ENCODE assay signal across 10 cellular contexts in genomic region chr16:56426585-56426984, GRCh38. TPM values are rescaled to one million over a fixed set of nuclear protein-coding genes. Genes with fewer than 3 reads are reported as not detected.
DNase-seq lines count a peak whose midpoint lies in the region; ATAC-seq, FAIRE-seq and TF ChIP-seq lines count a peak whose summit lies in the region.
"Had no signal": no experiment of that assay in that cellular context is flagged by ENCODE, and none has a peak within 500 bp of the region (broad histone marks: within the 10 kb centered on the region; RNA-seq: fewer than 3 reads in every experiment).

No MANE protein-coding gene starts in this region.

- no peak for DNase-seq in activated CD8-positive, alpha-beta memory T cell treated with anti-CD3 and anti-CD28 coated beads, Interleukin-2, amount 10 ng/mL, durations not matched to agents 7 days and 5 days
- no peak for DNase-seq in activated CD8-positive, alpha-beta memory T cell treated with anti-CD3 and anti-CD28 coated beads, Interleukin-2, amount 50 U/mL, for 48 hours
- DNase-seq in activated CD4-positive, alpha-beta memory T cell treated with anti-CD3 and anti-CD28 coated beads for 36 hours: no peak
- DNase-seq in fibroblast of mammary gland (ENCODE audit: low read depth) (peak; percentile 2), small intestine (peak; percentile 25), SJCRH30 (no peak), putamen (ENCODE audit: low spot score) (no peak)
- DNase-seq: NCI-H2107 had no signal

- H3K27me3 ChIP-seq in small intestine (ENCODE audit: control insufficient read depth in 2 of 2, insufficient read depth in 2 of 2, low read length in 2 of 2) (no peaks in the 10 kb centered on the region), SJCRH30 (no peaks in the 10 kb centered on the region)
- H3K27me3 ChIP-seq: hepatocyte had no signal

- CTCF ChIA-PET in activated CD8-positive, alpha-beta memory T cell treated with anti-CD3 and anti-CD28 coated beads, Interleukin-2, amount 10 ng/mL, durations not matched to agents 7 days and 5 days (lab: Charles Lee): interaction anchor here (1.0 to 1.5 kb wide), 2 partner anchors 21 to 71 kb away, joined by 3 to 4 read pairs; no protein-coding TSS in a partner anchor
- CTCF ChIA-PET in activated CD4-positive, alpha-beta memory T cell treated with anti-CD3 and anti-CD28 coated beads for 36 hours (lab: Charles Lee): interaction anchor here (0.8 to 1.5 kb wide), 3 partner anchors 22 to 70 kb away, joined by 3 read pairs; partner anchors contain the start of genes NUDT21 and OGFOD1

- H3K4me3 ChIP-seq in fibroblast of mammary gland (ENCODE audit: control insufficient read depth, low read depth, low read length) (no peak overlapping the region), small intestine (ENCODE audit: low read depth in 1 of 2, low read length in 2 of 2) (no peak overlapping the region), SJCRH30 (no peak overlapping the region)
- H3K4me3 ChIP-seq: hepatocyte had no signal

- TF ChIP-seq CTCF in fibroblast of mammary gland (conservative IDR thresholded peaks at IDR 0.05; ENCODE audit: control insufficient read depth, insufficient read depth, low read depth, low read length): no peak

- no peak for FAIRE-seq in small intestine (lab: Jason Lieb, UNC)

- H3K27me3 Mint-ChIP-seq in activated CD8-positive, alpha-beta memory T cell treated with anti-CD3 and anti-CD28 coated beads, Interleukin-2, amount 10 ng/mL, durations not matched to agents 7 days and 5 days: no peaks in the 10 kb centered on the region
- no peaks in the 10 kb centered on the region for H3K27me3 Mint-ChIP-seq in activated CD4-positive, alpha-beta memory T cell treated with anti-CD3 and anti-CD28 coated beads for 36 hours

- H3K27ac Mint-ChIP-seq in activated CD8-positive, alpha-beta memory T cell treated with anti-CD3 and anti-CD28 coated beads, Interleukin-2, amount 10 ng/mL, durations not matched to agents 7 days and 5 days: no peak overlapping the region
- H3K27ac Mint-ChIP-seq in activated CD4-positive, alpha-beta memory T cell treated with anti-CD3 and anti-CD28 coated beads for 36 hours: no peak overlapping the region

- peaks cover 22% of the 10 kb centered on the region for H3K36me3 Mint-ChIP-seq in activated CD8-positive, alpha-beta memory T cell treated with anti-CD3 and anti-CD28 coated beads, Interleukin-2, amount 10 ng/mL, durations not matched to agents 7 days and 5 days
- H3K36me3 Mint-ChIP-seq in activated CD4-positive, alpha-beta memory T cell treated with anti-CD3 and anti-CD28 coated beads for 36 hours: peaks cover 11% of the 10 kb centered on the region

- H3K27ac ChIP-seq in small intestine (ENCODE audit: low read depth in 1 of 2, low read length in 1 of 2) (no peak overlapping the region), SJCRH30 (no peak overlapping the region)

- no peaks in the 10 kb centered on the region for H3K9me3 Mint-ChIP-seq in activated CD8-positive, alpha-beta memory T cell treated with anti-CD3 and anti-CD28 coated beads, Interleukin-2, amount 10 ng/mL, durations not matched to agents 7 days and 5 days (ENCODE audit: low read depth)
- no peaks in the 10 kb centered on the region for H3K9me3 Mint-ChIP-seq in activated CD4-positive, alpha-beta memory T cell treated with anti-CD3 and anti-CD28 coated beads for 36 hours

- H3K36me3 ChIP-seq in small intestine (ENCODE audit: control insufficient read depth in 2 of 2, insufficient read depth in 2 of 2, low read length in 2 of 2) (no peaks in the 10 kb centered on the region), SJCRH30 (peaks cover 20% of the 10 kb centered on the region)

- peaks cover 6 to 14% of the 10 kb centered on the region in 2 donors for H3K4me1 ChIP-seq in small intestine (ENCODE audit: control insufficient read depth in 2 of 2, insufficient read depth in 1 of 2, low read depth in 1 of 2, low read length in 1 of 2)
- H3K4me1 ChIP-seq in SJCRH30: peaks cover 14% of the 10 kb centered on the region

- POLR2A ChIA-PET in activated CD4-positive, alpha-beta memory T cell treated with anti-CD3 and anti-CD28 coated beads for 36 hours (lab: Charles Lee): interaction anchor here (0.8 to 2.3 kb wide), 2 partner anchors 21 to 25 kb away, joined by 3 to 11 read pairs; partner anchors contain the start of genes NUDT21 and OGFOD1

- H3K9me3 ChIP-seq in small intestine (ENCODE audit: control insufficient read depth, low read depth): no peaks in the 10 kb centered on the region
- H3K9me3 ChIP-seq in SJCRH30 (replicated peaks): no peaks in the 10 kb centered on the region

- ATAC-seq in activated CD8-positive, alpha-beta memory T cell treated with anti-CD3 and anti-CD28 coated beads, Interleukin-2, amount 10 ng/mL, durations not matched to agents 7 days and 5 days: no peak
- ATAC-seq in GM21390 (IDR thresholded peaks at IDR 0.05; ENCODE audit: unreplicated experiment): no peak

- 59 to 82% (median 71%) methylated on average over 4 of the region's 4 CpGs for WGBS in small intestine, 3 donors

- H3K4me1 Mint-ChIP-seq in activated CD8-positive, alpha-beta memory T cell treated with anti-CD3 and anti-CD28 coated beads, Interleukin-2, amount 10 ng/mL, durations not matched to agents 7 days and 5 days: peaks cover 47% of the 10 kb centered on the region
- peaks cover 51% of the 10 kb centered on the region for H3K4me1 Mint-ChIP-seq in activated CD4-positive, alpha-beta memory T cell treated with anti-CD3 and anti-CD28 coated beads for 36 hours (ENCODE audit: low read depth)

- intact Hi-C loops in activated CD4-positive, alpha-beta memory T cell treated with anti-CD3 and anti-CD28 coated beads for 36 hours (cut with micrococcal nuclease): no loop called here

- H3K4me3 Mint-ChIP-seq in activated CD8-positive, alpha-beta memory T cell treated with anti-CD3 and anti-CD28 coated beads, Interleukin-2, amount 10 ng/mL, durations not matched to agents 7 days and 5 days: peak overlapping the region; percentile 69
- peak overlapping the region; percentile 63 for H3K4me3 Mint-ChIP-seq in activated CD4-positive, alpha-beta memory T cell treated with anti-CD3 and anti-CD28 coated beads for 36 hours

RNA-seq across cellular contexts. Expression of gene AMFR, which starts 1.2 kb away (rescaled TPM):
- 10 to 100 TPM; 48.9 to 54.2 TPM for total RNA-seq in activated CD8-positive, alpha-beta memory T cell treated with anti-CD3 and anti-CD28 coated beads, Interleukin-2, amount 10 ng/mL, durations not matched to agents 7 days and 5 days
- total RNA-seq in activated CD4-positive, alpha-beta memory T cell treated with anti-CD3 and anti-CD28 coated beads for 36 hours: 10 to 100 TPM; 42.0 to 45.4 TPM
- 10 to 100 TPM; 55.9 to 75.1 (median 65.8) TPM for polyA plus RNA-seq in small intestine
- 140 TPM in 2 replicates for total RNA-seq in SJCRH30 (2014; rRNA removed; shearing (Covaris generic))

RNA-seq across cellular contexts. Expression of gene NUDT21, which starts 24.5 kb away (rescaled TPM):
- 100 to 1,000 TPM; 242 to 279 TPM for total RNA-seq in activated CD8-positive, alpha-beta memory T cell treated with anti-CD3 and anti-CD28 coated beads, Interleukin-2, amount 10 ng/mL, durations not matched to agents 7 days and 5 days
- 100 to 1,000 TPM; 352 to 361 TPM for total RNA-seq in activated CD4-positive, alpha-beta memory T cell treated with anti-CD3 and anti-CD28 coated beads for 36 hours
- 10 to 100 TPM; 27.5 to 52.4 (median 49.6) TPM for polyA plus RNA-seq in small intestine
- total RNA-seq in SJCRH30 (2014; rRNA removed; shearing (Covaris generic)): 243 and 262 TPM in 2 replicates

RNA-seq across cellular contexts. Expression of gene OGFOD1, which starts 24.8 kb away (rescaled TPM):
- 10 to 100 TPM; 41.9 to 63.1 TPM for total RNA-seq in activated CD8-positive, alpha-beta memory T cell treated with anti-CD3 and anti-CD28 coated beads, Interleukin-2, amount 10 ng/mL, durations not matched to agents 7 days and 5 days
- 10 to 100 TPM; 63.0 to 66.4 TPM for total RNA-seq in activated CD4-positive, alpha-beta memory T cell treated with anti-CD3 and anti-CD28 coated beads for 36 hours
- polyA plus RNA-seq in small intestine: 10 to 100 TPM in 1 of 3 donors, 1 to 10 TPM in 2; 5.9 to 16.9 (median 7.2) TPM
- 150 and 179 TPM in 2 replicates for total RNA-seq in SJCRH30 (2014; rRNA removed; shearing (Covaris generic))

Comparison
In these comparisons a context has a peak if more than half of its experiments do, and no peak if none do; other contexts are left out.
1. DNase-seq: peak in fibroblast of mammary gland (single experiment) and small intestine (single experiment); none in activated CD8-positive, alpha-beta memory T cell treated with anti-CD3 and anti-CD28 coated beads, Interleukin-2, amount 10 ng/mL, durations not matched to agents 7 days and 5 days (single experiment), activated CD8-positive, alpha-beta memory T cell treated with anti-CD3 and anti-CD28 coated beads, Interleukin-2, amount 50 U/mL, for 48 hours (single experiment), activated CD4-positive, alpha-beta memory T cell treated with anti-CD3 and anti-CD28 coated beads for 36 hours (single experiment), SJCRH30 (0 of 2) and putamen (single experiment).